ENCODE assay signal across 1 cellular context in genomic region chr6:42255050-42255449, GRCh38.
TF ChIP-seq lines count a peak whose summit lies in the region.

No MANE protein-coding gene starts in this region.

TF ChIP-seq in IMR-90, 13 proteins besides CTCF, POLR2A, EP300 and RAD21 (continued from another document):
- TF ChIP-seq USF2 (IDR thresholded peaks at IDR 0.05; ENCODE audit: low read depth, low read length) (no peak), CEBPB (IDR thresholded peaks at IDR 0.05; ENCODE audit: low read depth, low read length) (no peak), MAFK (IDR thresholded peaks at IDR 0.05; ENCODE audit: low read depth, low read length) (no peak)
